Comparison of ENCODE assay signal across 6 cellular contexts in genomic region chr15:82338053-82338452, GRCh38. TPM values are rescaled to one million over a fixed set of nuclear protein-coding genes. Genes with fewer than 3 reads are reported as not detected.
DNase-seq lines count a peak whose midpoint lies in the region; ATAC-seq and TF ChIP-seq lines count a peak whose summit lies in the region.
"Not testable (repeated sequence)": the region's sequence is repeated elsewhere in the genome, so short reads cannot be mapped to it uniquely, and the experiment has no call there.

No MANE protein-coding gene starts in this region.

- POLR2A ChIA-PET in activated naive CD8-positive, alpha-beta T cell treated with anti-CD3 and anti-CD28 coated beads, Interleukin-2, amount 10 ng/mL, durations not matched to agents 7 days and 5 days (lab: Charles Lee): not testable (repeated sequence)

- not testable (repeated sequence) for H3K9me3 Mint-ChIP-seq in activated naive CD8-positive, alpha-beta T cell treated with anti-CD3 and anti-CD28 coated beads, Interleukin-2, amount 10 ng/mL, durations not matched to agents 7 days and 5 days

- not testable (repeated sequence) for H3K4me1 Mint-ChIP-seq in activated naive CD8-positive, alpha-beta T cell treated with anti-CD3 and anti-CD28 coated beads, Interleukin-2, amount 10 ng/mL, durations not matched to agents 7 days and 5 days

- H3K27ac ChIP-seq in RWPE2 (ENCODE audit: poor library complexity, severe bottlenecking); coronary artery: not testable (repeated sequence)

- H3K27ac Mint-ChIP-seq in activated naive CD8-positive, alpha-beta T cell treated with anti-CD3 and anti-CD28 coated beads, Interleukin-2, amount 10 ng/mL, durations not matched to agents 7 days and 5 days: not testable (repeated sequence)

- H3K36me3 Mint-ChIP-seq in activated naive CD8-positive, alpha-beta T cell treated with anti-CD3 and anti-CD28 coated beads, Interleukin-2, amount 10 ng/mL, durations not matched to agents 7 days and 5 days: not testable (repeated sequence)

- not testable (repeated sequence) for H3K27me3 ChIP-seq in RWPE2 (ENCODE audit: insufficient read depth, poor library complexity, severe bottlenecking)

- not testable (repeated sequence) for ATAC-seq in RWPE2 (ENCODE audit: low read depth); activated naive CD8-positive, alpha-beta T cell treated with anti-CD3 and anti-CD28 coated beads, Interleukin-2, amount 10 ng/mL, durations not matched to agents 7 days and 5 days (ENCODE audit: low read depth)

- not testable (repeated sequence) for TF ChIP-seq CTCF in RWPE2 (IDR thresholded peaks at IDR 0.05; ENCODE audit: poor library complexity, severe bottlenecking); coronary artery (IDR thresholded peaks at IDR 0.05)

- not testable (repeated sequence) for H3K4me1 ChIP-seq in RWPE2 (ENCODE audit: insufficient read depth, poor library complexity, severe bottlenecking)

- not testable (repeated sequence) for H3K36me3 ChIP-seq in RWPE2 (ENCODE audit: low read depth)

- H3K4me3 ChIP-seq in RWPE2 (ENCODE audit: severe bottlenecking); coronary artery: not testable (repeated sequence)

- intact Hi-C loops in cardiac septum (cut with DNase I); posterior vena cava (cut with DNase I): not testable (repeated sequence)

- peak; percentile 38 for DNase-seq in RWPE2 (ENCODE audit: low spot score)
- DNase-seq in activated naive CD8-positive, alpha-beta T cell treated with anti-CD3 and anti-CD28 coated beads, Interleukin-2, amount 10 ng/mL, durations not matched to agents 7 days and 5 days: peak; percentile 17
- peak; percentile 16 for DNase-seq in coronary artery (ENCODE audit: low spot score)
- DNase-seq in cardiac septum (ENCODE audit: low spot score): peak; percentile 35
- peak; percentile 11 for DNase-seq in posterior vena cava (ENCODE audit: low spot score)
- peak; percentile 25 for DNase-seq in ureter (ENCODE audit: low spot score)

- not testable (repeated sequence) for H3K9me3 ChIP-seq in RWPE2 (ENCODE audit: severe bottlenecking)

- H3K4me3 Mint-ChIP-seq in activated naive CD8-positive, alpha-beta T cell treated with anti-CD3 and anti-CD28 coated beads, Interleukin-2, amount 10 ng/mL, durations not matched to agents 7 days and 5 days: not testable (repeated sequence)

- not testable (repeated sequence) for H3K27me3 Mint-ChIP-seq in activated naive CD8-positive, alpha-beta T cell treated with anti-CD3 and anti-CD28 coated beads, Interleukin-2, amount 10 ng/mL, durations not matched to agents 7 days and 5 days

RNA-seq across cellular contexts. Expression of gene GOLGA6L10, which starts 11.2 kb away (rescaled TPM):
- total RNA-seq in activated naive CD8-positive, alpha-beta T cell treated with anti-CD3 and anti-CD28 coated beads, Interleukin-2, amount 10 ng/mL, durations not matched to agents 7 days and 5 days: 1 to 10 TPM; 4.2 TPM
- 0.86 TPM for total RNA-seq in cardiac septum
- 1 to 10 TPM in 1 of 2 donors, under 1 TPM in 1; 0.48 to 1.5 TPM for total RNA-seq in posterior vena cava
- total RNA-seq in ureter: 4.3 TPM
